In the genomic region with DNA sequence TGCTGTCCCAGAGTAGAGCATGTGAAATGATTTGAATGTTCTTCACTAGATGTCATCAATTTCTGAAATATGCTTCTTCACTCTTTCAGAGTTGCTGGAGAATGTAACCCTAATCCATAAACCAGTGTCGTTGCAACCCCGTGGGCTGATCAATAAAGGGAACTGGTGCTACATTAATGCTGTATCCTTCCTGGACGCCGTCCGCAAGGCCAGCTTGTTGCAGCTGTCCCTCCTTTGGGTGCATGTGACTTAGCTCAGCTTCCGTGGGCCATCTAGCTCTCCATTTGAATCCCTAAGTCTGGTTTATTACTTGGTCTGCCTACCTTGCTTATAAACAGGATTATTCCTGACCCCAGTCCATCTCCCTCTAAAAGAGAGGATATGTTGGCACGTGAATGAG, we compare ENCODE assay signal across 18 cellular contexts. TPM values are rescaled to one million over a fixed set of nuclear protein-coding genes. Genes with fewer than 3 reads are reported as not detected.
DNase-seq lines count a peak whose midpoint lies in the region; ATAC-seq and TF ChIP-seq lines count a peak whose summit lies in the region.
"Had no signal": no experiment of that assay in that cellular context is flagged by ENCODE, and none has a peak within 500 bp of the region (broad histone marks: within the 10 kb centered on the region; RNA-seq: fewer than 3 reads in every experiment).

No MANE protein-coding gene starts in this region.

- peaks cover 34 to 55% (median 48%) of the 10 kb centered on the region in 4 donors for H3K4me1 Mint-ChIP-seq in CD4-positive, CD25-positive, alpha-beta regulatory T cell
- H3K4me1 Mint-ChIP-seq in central memory CD8-positive, alpha-beta T cell = peaks cover 58% of the 10 kb centered on the region

- H2BK12ac ChIP-seq in trophoblast cell (ENCODE audit: low read length) = no peak overlapping the region

- WGBS in trophoblast cell (ENCODE audit: extremely low coverage, insufficient coverage, insufficient read length) = no CpG with 5 or more reads among the region's 7 CpGs
- WGBS in body of pancreas, 2 donors = 64 to 77% methylated on average over 7 of the region's 7 CpGs

- no peak overlapping the region for H3K4me2 ChIP-seq in trophoblast cell (ENCODE audit: low read length)

- no peak overlapping the region for H2AFZ ChIP-seq in trophoblast cell (ENCODE audit: insufficient read depth, low read length, poor library complexity)

- no peak overlapping the region for H4K8ac ChIP-seq in trophoblast cell (ENCODE audit: low read depth, low read length)

- H3K4me3 ChIP-seq in A673 (ENCODE audit: low read depth, low read length, poor library complexity, severe bottlenecking) (no peak overlapping the region), trophoblast cell (ENCODE audit: low read depth, low read length) (no peak overlapping the region), body of pancreas (no peak overlapping the region)
- H3K4me3 ChIP-seq in CD4-positive, CD25-positive, alpha-beta regulatory T cell (ENCODE audit: low read depth, low read length) = no peak overlapping the region
- H3K4me3 ChIP-seq: suprapubic skin had no signal

- no peak overlapping the region for H3K9ac ChIP-seq in trophoblast cell (ENCODE audit: low read length)

- no peak overlapping the region for H3K14ac ChIP-seq in trophoblast cell (ENCODE audit: low read length)

- H3K9me3 ChIP-seq in A673 (ENCODE audit: low read depth, low read length, poor library complexity, severe bottlenecking) = no peaks in the 10 kb centered on the region
- no peaks in the 10 kb centered on the region for H3K9me3 ChIP-seq in CD4-positive, CD25-positive, alpha-beta regulatory T cell (ENCODE audit: control insufficient read depth in 2 of 2, low read length in 2 of 2)
- no peaks in the 10 kb centered on the region for H3K9me3 ChIP-seq in trophoblast cell (ENCODE audit: insufficient read depth, low read depth, low read length)
- H3K9me3 ChIP-seq in body of pancreas = no peaks in the 10 kb centered on the region
- H3K9me3 ChIP-seq: suprapubic skin had no signal

- no peak overlapping the region for H3K4me3 Mint-ChIP-seq in CD4-positive, CD25-positive, alpha-beta regulatory T cell
- peak overlapping the region; percentile 31 for H3K4me3 Mint-ChIP-seq in central memory CD8-positive, alpha-beta T cell
- H3K4me3 Mint-ChIP-seq: activated B cell treated with CpG ODN at 0.5 μM for 24 hours; brain; T-helper 1 cell treated with Interleukin-12 subunit alpha and Interleukin-12 subunit beta and Interleukin-4 antibody, amounts not matched to agents 30 μg/mL and 1 μg/mL, for 36 hours had no signal

- no TSS peak for BruUV-seq in A673 (replicated peaks; lab: Mats Ljungman, UMichigan)

- ATAC-seq in CD4-positive, CD25-positive, alpha-beta regulatory T cell (ENCODE audit: low read depth in 2 of 2) = no peak
- no peak for ATAC-seq in central memory CD8-positive, alpha-beta T cell (replicated peaks; ENCODE audit: extremely low read depth, poor library complexity, severe bottlenecking)
- no peak for ATAC-seq in body of pancreas
- ATAC-seq: activated naive CD4-positive, alpha-beta T cell treated with anti-CD3 and anti-CD28 coated beads, Interleukin-2, amount 50 U/mL, for 72 hours had no signal

- H2BK5ac ChIP-seq in trophoblast cell (ENCODE audit: low read depth, low read length, poor library complexity) = no peak overlapping the region

- no peak overlapping the region for H3K23ac ChIP-seq in trophoblast cell (ENCODE audit: low read length)

- H3K27ac ChIP-seq in A673 (ENCODE audit: low read depth, low read length, poor library complexity, severe bottlenecking) = peak overlapping the region; percentile 35
- H3K27ac ChIP-seq in CD4-positive, CD25-positive, alpha-beta regulatory T cell (ENCODE audit: insufficient read depth, low read length, poor library complexity, severe bottlenecking) = peak overlapping the region; percentile 6
- no peak overlapping the region for H3K27ac ChIP-seq in trophoblast cell (ENCODE audit: low read depth, low read length)
- H3K27ac ChIP-seq in body of pancreas = no peak overlapping the region
- H3K27ac ChIP-seq: suprapubic skin had no signal

- H3K36me3 ChIP-seq in A673 (ENCODE audit: insufficient read depth, low read length, poor library complexity, severe bottlenecking) (peaks cover 31% of the 10 kb centered on the region), trophoblast cell (ENCODE audit: control insufficient read depth in 1 of 2, insufficient read depth in 2 of 2, low read length in 2 of 2) (peaks cover 14 to 23% of the 10 kb centered on the region in 2 experiments), body of pancreas (replicated peaks in 1 of 2; ENCODE audit: insufficient read depth in 1 of 2, low read depth in 2 of 2) (peaks cover 0 to 11% of the 10 kb centered on the region in 2 donors)
- H3K36me3 ChIP-seq in CD4-positive, CD25-positive, alpha-beta regulatory T cell (ENCODE audit: control insufficient read depth, insufficient read depth, low read length) = peaks cover 39% of the 10 kb centered on the region

- H3K27me3 Mint-ChIP-seq in CD4-positive, CD25-positive, alpha-beta regulatory T cell = no peaks in the 10 kb centered on the region
- no peaks in the 10 kb centered on the region for H3K27me3 Mint-ChIP-seq in central memory CD8-positive, alpha-beta T cell
- H3K27me3 Mint-ChIP-seq: activated B cell treated with CpG ODN at 0.5 μM for 24 hours had no signal

- H3K9me3 Mint-ChIP-seq in CD4-positive, CD25-positive, alpha-beta regulatory T cell = no peaks in the 10 kb centered on the region
- H3K9me3 Mint-ChIP-seq in central memory CD8-positive, alpha-beta T cell = no peaks in the 10 kb centered on the region
- H3K9me3 Mint-ChIP-seq: activated B cell treated with CpG ODN at 0.5 μM for 24 hours; activated naive CD4-positive, alpha-beta T cell treated with anti-CD3 and anti-CD28 coated beads, Interleukin-2, amount 50 U/mL, for 72 hours; brain; T-helper 1 cell treated with Interleukin-12 subunit alpha and Interleukin-12 subunit beta and Interleukin-4 antibody, amounts not matched to agents 30 μg/mL and 1 μg/mL, for 36 hours had no signal

- intact Hi-C loops in A673 (cut with micrococcal nuclease; ENCODE audit: unreplicated experiment) (no loop called here), body of pancreas (cut with DNase I) (no loop called here)

- no peak for TF ChIP-seq POLR2A in body of pancreas (IDR thresholded peaks at IDR 0.05)

- CTCF ChIA-PET in A673 (lab: Charles Lee) = no interaction called here

- peaks cover 4% of the 10 kb centered on the region for H3K79me2 ChIP-seq in trophoblast cell (ENCODE audit: control insufficient read depth, insufficient read depth, low read length, poor library complexity)

- no peak overlapping the region for H2BK120ac ChIP-seq in trophoblast cell (ENCODE audit: insufficient read depth, low read length, poor library complexity)

- H3K36me3 Mint-ChIP-seq in CD4-positive, CD25-positive, alpha-beta regulatory T cell = peaks cover 16% of the 10 kb centered on the region
- H3K36me3 Mint-ChIP-seq in central memory CD8-positive, alpha-beta T cell (ENCODE audit: insufficient read depth) = peaks cover 22% of the 10 kb centered on the region

- H3K27me3 ChIP-seq in A673 (replicated peaks; ENCODE audit: insufficient read depth, low read depth, low read length, poor library complexity) = no peaks in the 10 kb centered on the region
- no peaks in the 10 kb centered on the region for H3K27me3 ChIP-seq in CD4-positive, CD25-positive, alpha-beta regulatory T cell (ENCODE audit: control insufficient read depth, insufficient read depth, low read length)
- no peaks in the 10 kb centered on the region for H3K27me3 ChIP-seq in trophoblast cell (ENCODE audit: insufficient read depth, low read length)
- no peaks in the 10 kb centered on the region for H3K27me3 ChIP-seq in body of pancreas
- H3K27me3 ChIP-seq: suprapubic skin had no signal

- no peak overlapping the region for H4K12ac ChIP-seq in trophoblast cell (ENCODE audit: low read depth, low read length)

- H2AK5ac ChIP-seq in trophoblast cell (ENCODE audit: low read length) = no peak overlapping the region

- H3K27ac Mint-ChIP-seq in CD4-positive, CD25-positive, alpha-beta regulatory T cell = peak overlapping the region; percentile 43 to 79 (median 55)
- H3K27ac Mint-ChIP-seq in central memory CD8-positive, alpha-beta T cell (ENCODE audit: low read depth) = peak overlapping the region; percentile 16
- H3K27ac Mint-ChIP-seq: T-helper 1 cell treated with Interleukin-12 subunit alpha and Interleukin-12 subunit beta and Interleukin-4 antibody, amounts not matched to agents 30 μg/mL and 1 μg/mL, for 36 hours had no signal

- POLR2A ChIA-PET in A673 (lab: Charles Lee; ENCODE audit: low non-redundant PET) = interaction anchor here (0.6 kb wide), 1 partner anchor 29 kb away, joined by 6 read pairs; no protein-coding TSS in a partner anchor

- DNase-seq in A673 (ENCODE audit: low spot score) (no peak), myocyte (ENCODE audit: low read depth) (peak; percentile 21), trophoblast cell (no peak), kidney tubule cell (ENCODE audit: low spot score) (no peak), body of pancreas (no peak), iPS-NIHi7 (ENCODE audit: extremely low spot score) (no peak)
- DNase-seq in CD4-positive, CD25-positive, alpha-beta regulatory T cell = no peak
- DNase-seq in central memory CD8-positive, alpha-beta T cell (ENCODE audit: low spot score in 2 of 2) = no peak
- DNase-seq: activated B cell treated with CpG ODN at 0.5 μM for 24 hours; DMS 273 treated with DMSO at 0.1 percent for 48 hours; GF-D8; NCI-H187 treated with DMSO at 0.1 percent for 48 hours; SHP77 treated with DMSO at 0.1 percent for 48 hours; stimulated activated CD4-positive, alpha-beta T cell treated with anti-CD3 and anti-CD28 coated beads, Interleukin-4, amount 100 ng/mL, for 1 hour had no signal

- TF ChIP-seq CTCF in A673 (conservative IDR thresholded peaks at IDR 0.05; ENCODE audit: low read depth, low read length) (no peak), body of pancreas (IDR thresholded peaks at IDR 0.05) (no peak)

- H3K18ac ChIP-seq in trophoblast cell (ENCODE audit: low read length) = no peak overlapping the region

- H3K79me1 ChIP-seq in trophoblast cell (ENCODE audit: low read length) = peaks cover 4% of the 10 kb centered on the region

- H3K4me1 ChIP-seq in A673 (ENCODE audit: insufficient read depth, low read length, poor library complexity, severe bottlenecking) (peaks cover 14% of the 10 kb centered on the region), trophoblast cell (ENCODE audit: control insufficient read depth in 1 of 2, insufficient read depth in 2 of 2, low read length in 2 of 2) (peaks cover 2 to 6% of the 10 kb centered on the region in 2 experiments), body of pancreas (peaks cover 13% of the 10 kb centered on the region)
- peaks cover 27% of the 10 kb centered on the region for H3K4me1 ChIP-seq in CD4-positive, CD25-positive, alpha-beta regulatory T cell (ENCODE audit: control insufficient read depth, insufficient read depth, low read length, poor library complexity, severe bottlenecking)

- H3K4ac ChIP-seq in trophoblast cell (ENCODE audit: low read depth, low read length) = no peak overlapping the region

- no peak overlapping the region for H4K91ac ChIP-seq in trophoblast cell (ENCODE audit: low read depth, low read length)

RNA-seq across cellular contexts. Expression of a gene that starts 58.8 kb away (rescaled TPM):
- total RNA-seq in A673 (2021) (165 and 171 TPM in 2 replicates), myocyte (49.8 and 53.2 TPM in 2 replicates), body of pancreas (10 to 100 TPM; 24.6 to 32.3 TPM)
- 112 TPM for total RNA-seq in CD4-positive, CD25-positive, alpha-beta regulatory T cell
- polyA plus RNA-seq in CD4-positive, CD25-positive, alpha-beta regulatory T cell = 10 to 100 TPM; 64.0 to 95.1 (median 79.0) TPM
- 37.4 TPM for polyA plus RNA-seq in myocyte (2012)
- polyA plus RNA-seq in trophoblast cell (2013) = 86.2 and 87.9 TPM in 2 replicates

Comparison
In these comparisons a context has a peak if more than half of its experiments do, and no peak if none do; other contexts are left out.
1. H3K27ac ChIP-seq: peak in A673 (single experiment) and CD4-positive, CD25-positive, alpha-beta regulatory T cell (single experiment); none in trophoblast cell (single experiment) and body of pancreas (0 of 4).